Comparison of ENCODE assay signal across 8 cellular contexts in genomic region chr4:16227462-16227868, GRCh38. TPM values are rescaled to one million over a fixed set of nuclear protein-coding genes. Genes with fewer than 3 reads are reported as not detected.
A peak's percentile ranks its signal among the peaks of the same experiment; 100 is the strongest.
DNase-seq lines count a peak whose midpoint lies in the region; ATAC-seq and TF ChIP-seq lines count a peak whose summit lies in the region.

No MANE protein-coding gene starts in this region.

- no peaks in the 10 kb centered on the region for H3K9me3 ChIP-seq in CD8-positive, alpha-beta T cell (ENCODE audit: low read length)
- no peaks in the 10 kb centered on the region for H3K9me3 ChIP-seq in HEK293 (ENCODE audit: control insufficient read depth, insufficient read depth, low read depth, low read length)

- CTCF ChIA-PET in CD8-positive, alpha-beta T cell (lab: Charles Lee) = interaction anchor here (1.2 to 1.7 kb wide), 3 partner anchors 11 to 38 kb away, joined by 3 to 5 read pairs (median 3); no protein-coding TSS in a partner anchor
- CTCF ChIA-PET in HEK293 (lab: Yijun Ruan, JAX) = interaction anchor here (0.6 kb wide), 1 partner anchor 29 kb away, joined by 3 read pairs; no protein-coding TSS in a partner anchor

- peaks cover 31% of the 10 kb centered on the region for H3K4me1 ChIP-seq in CD8-positive, alpha-beta T cell (ENCODE audit: insufficient read depth, low read length)
- H3K4me1 ChIP-seq in HEK293 (ENCODE audit: control insufficient read depth, insufficient read depth, low read length) = peaks cover 1% of the 10 kb centered on the region; the same call in 1 of the 2 replicates

- H3K36me3 ChIP-seq in CD8-positive, alpha-beta T cell (ENCODE audit: insufficient read depth, low read length) = no peaks in the 10 kb centered on the region
- no peaks in the 10 kb centered on the region for H3K36me3 ChIP-seq in HEK293 (ENCODE audit: control insufficient read depth in 2 of 2, insufficient read depth in 1 of 2, low read length in 2 of 2)

- H3K27me3 Mint-ChIP-seq in CD8-positive, alpha-beta T cell (ENCODE audit: low read depth) = no peaks in the 10 kb centered on the region
- peaks cover 4% of the 10 kb centered on the region for H3K27me3 Mint-ChIP-seq in endothelial cell (ENCODE audit: unreplicated experiment)

- H3K4me3 Mint-ChIP-seq in CD8-positive, alpha-beta T cell = peak overlapping the region; percentile 94
- peak overlapping the region; percentile 95 for H3K4me3 Mint-ChIP-seq in endothelial cell (ENCODE audit: unreplicated experiment)

- no peaks in the 10 kb centered on the region for H3K9me3 Mint-ChIP-seq in CD8-positive, alpha-beta T cell
- H3K9me3 Mint-ChIP-seq in endothelial cell (ENCODE audit: unreplicated experiment) = no peaks in the 10 kb centered on the region

- H3K27me3 ChIP-seq in CD8-positive, alpha-beta T cell (ENCODE audit: insufficient read depth, low read length) = no peaks in the 10 kb centered on the region

- H3K4me1 Mint-ChIP-seq in CD8-positive, alpha-beta T cell (ENCODE audit: low read depth) = peaks cover 61% of the 10 kb centered on the region
- H3K4me1 Mint-ChIP-seq in endothelial cell (ENCODE audit: unreplicated experiment) = peaks cover 39% of the 10 kb centered on the region

- H3K4me3 ChIP-seq in CD8-positive, alpha-beta T cell (ENCODE audit: low read depth, low read length) = peak overlapping the region; percentile 67
- peak overlapping the region; percentile 63 for H3K4me3 ChIP-seq in HEK293 (ENCODE audit: low read depth, low read length)

- peak in 3 of 7 experiments; percentile 14 to 31 (median 18) for DNase-seq in CD8-positive, alpha-beta T cell
- DNase-seq in T-helper 22 cell (ENCODE audit: low read depth) = peak; percentile 0
- no peak for DNase-seq in endothelial cell (ENCODE audit: low spot score)
- DNase-seq in midbrain (lab: John Stamatoyannopoulos, UW) = peak; percentile 54
- DNase-seq in ureter (ENCODE audit: low spot score) = peak; percentile 47
- DNase-seq in GM10266 (ENCODE audit: extremely low spot score) = no peak
- no peak for DNase-seq in effector CD8-positive, alpha-beta T cell (lab: John Stamatoyannopoulos, UW)

- intact Hi-C loops in CD8-positive, alpha-beta T cell (cut with DNase I, micrococcal nuclease) = loop anchor here (2.0 to 10.0 kb wide), 14 partner anchors 15 to 1795 kb away; partner anchors contain the start of genes DCAF16 (in 2 of the 2), LCORL (in 2 of the 2), NCAPG (in 2 of the 2) and CD38 (in 1 of the 2)

- POLR2A ChIA-PET in CD8-positive, alpha-beta T cell (lab: Charles Lee) = interaction anchor here (0.6 to 1.4 kb wide), 3 partner anchors 11 to 672 kb away, joined by 3 read pairs; no protein-coding TSS in a partner anchor
- POLR2A ChIA-PET in HEK293 (lab: Yijun Ruan, JAX) = interaction anchor here (0.7 to 1.1 kb wide), 2 partner anchors 86 to 306 kb away, joined by 3 read pairs; no protein-coding TSS in a partner anchor

- no peak for ATAC-seq in CD8-positive, alpha-beta T cell

- peak overlapping the region; percentile 97 for H3K27ac Mint-ChIP-seq in CD8-positive, alpha-beta T cell
- peak overlapping the region; percentile 87 for H3K27ac Mint-ChIP-seq in endothelial cell (ENCODE audit: unreplicated experiment)

- H3K27ac ChIP-seq in CD8-positive, alpha-beta T cell (ENCODE audit: low read depth, low read length) = peak overlapping the region; percentile 61
- peak overlapping the region; percentile 95; the same call in 1 of the 2 replicates for H3K27ac ChIP-seq in HEK293 (ENCODE audit: extremely low read depth, low read depth, low read length)

- no peak for TF ChIP-seq CTCF in CD8-positive, alpha-beta T cell (IDR thresholded peaks at IDR 0.05)
- TF ChIP-seq CTCF in HEK293 (tag by site-specific recombination; IDR thresholded peaks at IDR 0.05) (no peak), endothelial cell (IDR thresholded peaks at IDR 0.05; ENCODE audit: unreplicated experiment) (no peak), GM10266 (IDR thresholded peaks at IDR 0.05; ENCODE audit: control insufficient read depth, insufficient read depth, low read depth, missing control alignments) (no peak)

- peaks cover 7% of the 10 kb centered on the region for H3K36me3 Mint-ChIP-seq in CD8-positive, alpha-beta T cell
- no peaks in the 10 kb centered on the region for H3K36me3 Mint-ChIP-seq in endothelial cell (ENCODE audit: low read depth, unreplicated experiment)

TF ChIP-seq in HEK293, 187 proteins besides CTCF, POLR2A, EP300 and RAD21:
- no peak for TF ChIP-seq ZNF629 (tag by site-specific recombination; IDR thresholded peaks at IDR 0.05)
- peak; percentile 57; the same call in 1 of the 2 replicates for TF ChIP-seq ZNF449 (tag by site-specific recombination; IDR thresholded peaks at IDR 0.05)
TF ChIP-seq in HEK293: peak in this region for 1.

RNA-seq across cellular contexts. Expression of gene TAPT1, which starts 1.2 kb away (rescaled TPM):
- total RNA-seq in CD8-positive, alpha-beta T cell = 10 to 100 TPM; 79.8 to 95.0 TPM
- total RNA-seq in endothelial cell (ENCODE audit: unreplicated experiment) (18.4 TPM), ureter (47.5 TPM)

Comparison
In these comparisons a context has a peak if more than half of its experiments do, and no peak if none do; other contexts are left out.
1. DNase-seq: peak in T-helper 22 cell (single experiment), midbrain (single experiment) and ureter (single experiment); none in endothelial cell (single experiment), GM10266 (single experiment) and effector CD8-positive, alpha-beta T cell (single experiment).